In genomic region chr19:32581704-32582164, GRCh38 we compare ENCODE assay signal across 8 cellular contexts. TPM values are rescaled to one million over a fixed set of nuclear protein-coding genes. Genes with fewer than 3 reads are reported as not detected.
DNase-seq lines count a peak whose midpoint lies in the region; ATAC-seq, FAIRE-seq and TF ChIP-seq lines count a peak whose summit lies in the region.

No MANE protein-coding gene starts in this region.

- no peak for TF ChIP-seq CTCF in WTC11 (IDR thresholded peaks at IDR 0.05)
- no peak for TF ChIP-seq CTCF in foreskin fibroblast (IDR thresholded peaks at IDR 0.05; ENCODE audit: low read depth, low read length)

- H2BK15ac ChIP-seq in neuronal stem cell (ENCODE audit: low read length) = no peak overlapping the region

- peak overlapping the region; percentile 87 for H3K4me3 Mint-ChIP-seq in WTC11

- H3K36me3 ChIP-seq in neuronal stem cell (replicated peaks in 1 of 2; ENCODE audit: control insufficient read depth in 2 of 2, insufficient read depth in 2 of 2, low read length in 2 of 2) = peaks cover 17 to 47% of the 10 kb centered on the region in 2 donors

- no peak overlapping the region for H3K4ac ChIP-seq in neuronal stem cell (ENCODE audit: low read length)

- H3K27me3 Mint-ChIP-seq in WTC11 (ENCODE audit: low read depth) = peaks cover 29% of the 10 kb centered on the region

- H3K36me3 Mint-ChIP-seq in WTC11 = peaks cover 28% of the 10 kb centered on the region

- H3K79me1 ChIP-seq in neuronal stem cell (ENCODE audit: low read depth, low read length) = peaks cover 4% of the 10 kb centered on the region

- peak overlapping the region; percentile 100 for H2AFZ ChIP-seq in neuronal stem cell (ENCODE audit: low read length)

- H3K9me3 Mint-ChIP-seq in WTC11 = no peaks in the 10 kb centered on the region

- peak overlapping the region; percentile 75 for H3K14ac ChIP-seq in neuronal stem cell (ENCODE audit: low read length)

- H3K27ac Mint-ChIP-seq in WTC11 = no peak overlapping the region

- peak overlapping the region; percentile 94 for H3K18ac ChIP-seq in neuronal stem cell (ENCODE audit: low read length)

- peak overlapping the region; percentile 89 for H2BK5ac ChIP-seq in neuronal stem cell (ENCODE audit: low read length)

- H3K9ac ChIP-seq in neuronal stem cell (ENCODE audit: low read depth, low read length, poor library complexity) = peak overlapping the region; percentile 95

- no CpG with 5 or more reads among the region's 27 CpGs for WGBS in neuronal stem cell (ENCODE audit: extremely low coverage in 2 of 2, insufficient read length in 2 of 2, insufficient replicate concordance in 1 of 2), 2 donors

- H3K4me1 Mint-ChIP-seq in WTC11 = peaks cover 5% of the 10 kb centered on the region; the same call in 1 of the 2 replicates

- peaks cover 3 to 4% of the 10 kb centered on the region in 2 donors for H3K4me1 ChIP-seq in neuronal stem cell (ENCODE audit: control insufficient read depth in 2 of 2, insufficient read depth in 1 of 2, low read depth in 1 of 2, low read length in 2 of 2)

- no peak overlapping the region for H4K8ac ChIP-seq in neuronal stem cell (ENCODE audit: low read depth, low read length)

- DNase-seq in DMS53 (lab: John Stamatoyannopoulos, UW) (peak; percentile 42), DMS53 treated with DMSO at 0.1 percent for 48 hours (lab: John Stamatoyannopoulos, UW; ENCODE audit: unreplicated experiment) (no peak), HTR-8/SVneo (ENCODE audit: insufficient read length, low spot score) (peak; percentile 20), WTC11 (ENCODE audit: low spot score) (peak; percentile 21), foreskin fibroblast (peak; percentile 24 to 52), neuronal stem cell (ENCODE audit: low spot score) (no peak)

- H3K27ac ChIP-seq in neuronal stem cell (replicated peaks; ENCODE audit: low read length) = no peak overlapping the region

- CTCF ChIA-PET in WTC11 (lab: Charles Lee) = interaction anchor here (0.7 to 1.1 kb wide), 2 partner anchors 18 to 117 kb away, joined by 4 to 5 read pairs; no protein-coding TSS in a partner anchor

- POLR2A ChIA-PET in WTC11 (lab: Charles Lee) = interaction anchor here (1.7 kb wide), 1 partner anchor 176 kb away, joined by 7 read pairs; the partner anchor contains the start of gene DPY19L3

- H3K9me3 ChIP-seq in neuronal stem cell (replicated peaks in 1 of 2; ENCODE audit: control insufficient read depth in 2 of 2, insufficient read depth in 1 of 2, low read depth in 1 of 2, low read length in 2 of 2) = peaks cover 3 to 7% of the 10 kb centered on the region in 2 donors

- H3K27me3 ChIP-seq in neuronal stem cell (ENCODE audit: control insufficient read depth in 3 of 3, insufficient read depth in 3 of 3, low read depth in 1 of 3, low read length in 3 of 3) = peaks cover 0 to 4% (median 0%) of the 10 kb centered on the region in 3 experiments

- H3K23ac ChIP-seq in neuronal stem cell (ENCODE audit: low read depth, low read length, poor library complexity) = peak overlapping the region; percentile 98

- no peak for FAIRE-seq in HTR-8/SVneo (lab: Jason Lieb, UNC)

- no peak overlapping the region for H2BK12ac ChIP-seq in neuronal stem cell (ENCODE audit: low read length)

- peak overlapping the region; percentile 80 for H3K4me2 ChIP-seq in neuronal stem cell (ENCODE audit: insufficient read depth, low read length, poor library complexity, severe bottlenecking)

- peak overlapping the region; percentile 0 for H2AK5ac ChIP-seq in neuronal stem cell (ENCODE audit: low read depth, low read length)

- no peak overlapping the region for H4K91ac ChIP-seq in neuronal stem cell (ENCODE audit: low read depth, low read length, poor library complexity)

- ATAC-seq in WTC11 (peak; percentile 9), GM21367 (IDR thresholded peaks at IDR 0.05; ENCODE audit: unreplicated experiment) (no peak), HG02970 (IDR thresholded peaks at IDR 0.05; ENCODE audit: low FRiP score, unreplicated experiment) (no peak)

- H3K4me3 ChIP-seq in foreskin fibroblast (ENCODE audit: low read depth in 1 of 2, low read length in 2 of 2) = peak overlapping the region; percentile 82 to 91
- peak overlapping the region; percentile 67 to 94 for H3K4me3 ChIP-seq in neuronal stem cell (ENCODE audit: low read length in 2 of 2)

- no peak overlapping the region for H2BK120ac ChIP-seq in neuronal stem cell (ENCODE audit: low read depth, low read length)

TF ChIP-seq in WTC11, 78 proteins besides CTCF, POLR2A, EP300 and RAD21:
- TF ChIP-seq MXD4 (CRISPR knock-in tag; IDR thresholded peaks at IDR 0.05; ENCODE audit: borderline replicate concordance) = no peak
- TF ChIP-seq STAT6 (CRISPR knock-in tag; conservative IDR thresholded peaks at IDR 0.05; ENCODE audit: low read depth) = no peak
- TF ChIP-seq ZNF396 (CRISPR knock-in tag; IDR thresholded peaks at IDR 0.05; ENCODE audit: borderline replicate concordance) = no peak
- TF ChIP-seq E2F1 (CRISPR knock-in tag; IDR thresholded peaks at IDR 0.05) = no peak
- TF ChIP-seq FOXP1 (CRISPR knock-in tag; IDR thresholded peaks at IDR 0.05; ENCODE audit: borderline replicate concordance) = no peak
- TF ChIP-seq TEAD4 (CRISPR knock-in tag; IDR thresholded peaks at IDR 0.05) = no peak

RNA-seq across cellular contexts. Expression of gene PDCD5, which starts 0.7 kb away (rescaled TPM):
- 89.5 to 98.3 TPM (median 93.9 TPM) in 3 replicates for total RNA-seq in WTC11 (2021)
- 251 TPM for polyA plus RNA-seq in neuronal stem cell (2013, experiment 1 of 2)
- polyA plus RNA-seq in neuronal stem cell (2013, experiment 2 of 2) = 256 TPM

Comparison
In these comparisons a context has a peak if more than half of its experiments do, and no peak if none do; other contexts are left out.
1. DNase-seq: peak in DMS53 (single experiment), HTR-8/SVneo (single experiment), WTC11 (single experiment) and foreskin fibroblast (2 of 2); none in DMS53 treated with DMSO at 0.1 percent for 48 hours (single experiment) and neuronal stem cell (single experiment).